12 cellular contexts compared by ENCODE assay signal in genomic region chr14:23577710-23578392, GRCh38. TPM values are rescaled to one million over a fixed set of nuclear protein-coding genes. Genes with fewer than 3 reads are reported as not detected.
DNase-seq lines count a peak whose midpoint lies in the region; ATAC-seq, FAIRE-seq and TF ChIP-seq lines count a peak whose summit lies in the region.
"Had no signal": no experiment of that assay in that cellular context is flagged by ENCODE, and none has a peak within 500 bp of the region (broad histone marks: within the 10 kb centered on the region; RNA-seq: fewer than 3 reads in every experiment).

No MANE protein-coding gene starts in this region.

- H3K27ac ChIP-seq in ovary (no peak overlapping the region), trophoblast cell (ENCODE audit: low read depth, low read length) (no peak overlapping the region)

- peak overlapping the region in 1 of 5 donors; percentile 3 for H3K4me3 Mint-ChIP-seq in immature natural killer cell

- H3K4me1 Mint-ChIP-seq in immature natural killer cell: peaks cover 6 to 10% of the 10 kb centered on the region in 2 donors

- no peak overlapping the region for H3K14ac ChIP-seq in trophoblast cell (ENCODE audit: low read length)

- H4K8ac ChIP-seq in trophoblast cell (ENCODE audit: low read depth, low read length): no peak overlapping the region

- no peak overlapping the region for H2AFZ ChIP-seq in trophoblast cell (ENCODE audit: insufficient read depth, low read length, poor library complexity)

- no peak overlapping the region for H3K18ac ChIP-seq in trophoblast cell (ENCODE audit: low read length)

- no peak overlapping the region for H4K91ac ChIP-seq in trophoblast cell (ENCODE audit: low read depth, low read length)

- H3K79me2 ChIP-seq in trophoblast cell (ENCODE audit: control insufficient read depth, insufficient read depth, low read length, poor library complexity): no peaks in the 10 kb centered on the region

- H2AK5ac ChIP-seq in trophoblast cell (ENCODE audit: low read length): no peak overlapping the region

- H3K36me3 ChIP-seq in ovary (no peaks in the 10 kb centered on the region), trophoblast cell (ENCODE audit: control insufficient read depth in 1 of 2, insufficient read depth in 2 of 2, low read length in 2 of 2) (no peaks in the 10 kb centered on the region)

- no peak for TF ChIP-seq CTCF in GM12875 (IDR thresholded peaks at IDR 0.05; ENCODE audit: borderline replicate concordance, insufficient read depth, low read depth, low read length)
- no peak for TF ChIP-seq CTCF in ovary (IDR thresholded peaks at IDR 0.05)

- peaks cover 0 to 2% (median 0%) of the 10 kb centered on the region in 6 donors for H3K9me3 Mint-ChIP-seq in immature natural killer cell
- H3K9me3 Mint-ChIP-seq: activated T-cell treated with anti-CD3 and anti-CD28 coated beads, Interleukin-2, amount 50 U/mL, for 4 hours had no signal

- no peak for TF ChIP-seq POLR2A in ovary (IDR thresholded peaks at IDR 0.05)

- H3K9ac ChIP-seq in trophoblast cell (ENCODE audit: low read length): no peak overlapping the region

- H2BK12ac ChIP-seq in trophoblast cell (ENCODE audit: low read length): no peak overlapping the region

- no peaks in the 10 kb centered on the region for H3K9me3 ChIP-seq in ovary
- H3K9me3 ChIP-seq in trophoblast cell (ENCODE audit: insufficient read depth, low read depth, low read length): peaks cover 18% of the 10 kb centered on the region

- H3K4ac ChIP-seq in trophoblast cell (ENCODE audit: low read depth, low read length): no peak overlapping the region

- H3K27ac Mint-ChIP-seq in immature natural killer cell: no peak overlapping the region

- TF ChIP-seq EP300 in ovary (IDR thresholded peaks at IDR 0.05): no peak

- no peak overlapping the region for H3K4me2 ChIP-seq in trophoblast cell (ENCODE audit: low read length)

- no peaks in the 10 kb centered on the region for H3K79me1 ChIP-seq in trophoblast cell (ENCODE audit: low read length)

- H2BK120ac ChIP-seq in trophoblast cell (ENCODE audit: insufficient read depth, low read length, poor library complexity): no peak overlapping the region

- peaks cover 12 to 25% (median 22%) of the 10 kb centered on the region in 3 donors for H3K27me3 Mint-ChIP-seq in immature natural killer cell (ENCODE audit: low read depth in 3 of 3)

- DNase-seq in NCI-H146 (lab: John Stamatoyannopoulos, UW) (peak; percentile 45), frontal cortex (ENCODE audit: low spot score in 2 of 2) (peak; percentile 33 to 46), ovary (peak in 3 of 5 donors; percentile 25 to 64 (median 37)), trophoblast cell (no peak), NCI-H226 (no peak), immature natural killer cell (no peak)
- DNase-seq: activated T-cell treated with anti-CD3 and anti-CD28 coated beads, Interleukin-2, amount 50 U/mL, for 4 hours; Calu3; HCEC 1CT had no signal

- H4K12ac ChIP-seq in trophoblast cell (ENCODE audit: low read depth, low read length): no peak overlapping the region

- H3K4me3 ChIP-seq in GM12875 (ENCODE audit: low read depth, low read length) (peak overlapping the region; percentile 43), ovary (peak overlapping the region; percentile 40), trophoblast cell (ENCODE audit: low read depth, low read length) (no peak overlapping the region)

- H3K4me1 ChIP-seq in ovary (ENCODE audit: insufficient read depth) (peaks cover 1% of the 10 kb centered on the region), trophoblast cell (ENCODE audit: control insufficient read depth in 1 of 2, insufficient read depth in 2 of 2, low read length in 2 of 2) (peaks cover 4 to 5% of the 10 kb centered on the region in 2 experiments)

- intact Hi-C loops in ovary (cut with DNase I): no loop called here

- no peak for FAIRE-seq in frontal cortex (lab: Jason Lieb, UNC)
- FAIRE-seq: TTC549 had no signal

- no peak for ATAC-seq in HG03378 (IDR thresholded peaks at IDR 0.05; ENCODE audit: unreplicated experiment)

- no peak overlapping the region for H3K23ac ChIP-seq in trophoblast cell (ENCODE audit: low read length)

- H3K36me3 Mint-ChIP-seq in immature natural killer cell: peaks cover 0 to 4% (median 0%) of the 10 kb centered on the region in 3 donors

- 1 to 3% (median 1%) methylated on average over 24 of the region's 24 CpGs for WGBS in ovary, 3 donors
- no CpG with 5 or more reads among the region's 24 CpGs for WGBS in trophoblast cell (ENCODE audit: extremely low coverage, insufficient coverage, insufficient read length)

- no peak overlapping the region for H2BK5ac ChIP-seq in trophoblast cell (ENCODE audit: low read depth, low read length, poor library complexity)

- H3K27me3 ChIP-seq in ovary (no peaks in the 10 kb centered on the region), trophoblast cell (ENCODE audit: insufficient read depth, low read length) (peaks cover 49% of the 10 kb centered on the region)

RNA-seq across cellular contexts. Expression of gene JPH4, which starts 0.7 kb away (rescaled TPM):
- total RNA-seq in frontal cortex: 32.2 TPM
- total RNA-seq in ovary: 10 to 100 TPM in 4 of 7 donors, 1 to 10 TPM in 3; 7.4 to 43.5 (median 10.1) TPM
- 10 to 100 TPM; 19.9 to 22.1 TPM for polyA plus RNA-seq in ovary
- polyA plus RNA-seq in trophoblast cell (2013): 0.03 TPM in 1 of 2 replicates, not detected in the other
- under 1 TPM in 1 of 3 donors, not detected in 2; 0.10 TPM for polyA plus RNA-seq in immature natural killer cell
- total RNA-seq: Calu3 had no signal

RNA-seq across cellular contexts. Expression of gene AP1G2, which starts 10.3 kb away (rescaled TPM):
- total RNA-seq in frontal cortex (12.6 TPM), ovary (100 to 1,000 TPM in 3 of 7 donors, 10 to 100 TPM in 4; 76.3 to 129 (median 92.8) TPM)
- polyA plus RNA-seq in ovary (10 to 100 TPM; 32.0 to 80.4 TPM), immature natural killer cell (10 to 100 TPM; 62.9 to 80.7 (median 64.4) TPM)
- 91.9 and 92.6 TPM in 2 replicates for polyA plus RNA-seq in trophoblast cell (2013)

RNA-seq across cellular contexts. Expression of gene THTPA, which starts 21.8 kb away (rescaled TPM):
- total RNA-seq in frontal cortex (23.6 TPM), ovary (10 to 100 TPM; 14.6 to 22.3 (median 19.6) TPM)
- polyA plus RNA-seq in ovary (10 to 100 TPM; 11.5 to 11.9 TPM), immature natural killer cell (10 to 100 TPM; 17.5 to 20.6 (median 19.5) TPM)
- 2.4 and 2.5 TPM in 2 replicates for polyA plus RNA-seq in trophoblast cell (2013)

RNA-seq across cellular contexts. Expression of gene ZFHX2, which starts 26.3 kb away (rescaled TPM):
- total RNA-seq in frontal cortex (1.2 TPM), ovary (1 to 10 TPM in 5 of 7 donors, under 1 TPM in 2; 0.48 to 2.3 (median 2.0) TPM)
- polyA plus RNA-seq in ovary (under 1 TPM; 0.34 to 0.63 TPM), immature natural killer cell (under 1 TPM in 1 of 3 donors, not detected in 2; 0.12 TPM)
- polyA plus RNA-seq in trophoblast cell (2013): 1.1 and 1.2 TPM in 2 replicates

RNA-seq across cellular contexts. Expression of gene DHRS2, which starts 58.3 kb away (rescaled TPM):
- total RNA-seq in frontal cortex (0.41 TPM), ovary (10 to 100 TPM in 4 of 7 donors, 1 to 10 TPM in 3; 1.6 to 46.6 (median 14.9) TPM)
- polyA plus RNA-seq in ovary (10 to 100 TPM; 12.5 to 28.5 TPM), immature natural killer cell (under 1 TPM in 2 of 3 donors, not detected in 1; 0.28 to 0.58 TPM)
- polyA plus RNA-seq in trophoblast cell (2013): 13.6 and 14.0 TPM in 2 replicates

Comparison
In these comparisons a context has a peak if more than half of its experiments do, and no peak if none do; other contexts are left out.
1. DNase-seq: peak in NCI-H146 (single experiment), frontal cortex (2 of 2) and ovary (3 of 5); none in trophoblast cell (0 of 2), NCI-H226 (single experiment) and immature natural killer cell (0 of 3).